33 cellular contexts compared by ENCODE assay signal in the genomic region with DNA sequence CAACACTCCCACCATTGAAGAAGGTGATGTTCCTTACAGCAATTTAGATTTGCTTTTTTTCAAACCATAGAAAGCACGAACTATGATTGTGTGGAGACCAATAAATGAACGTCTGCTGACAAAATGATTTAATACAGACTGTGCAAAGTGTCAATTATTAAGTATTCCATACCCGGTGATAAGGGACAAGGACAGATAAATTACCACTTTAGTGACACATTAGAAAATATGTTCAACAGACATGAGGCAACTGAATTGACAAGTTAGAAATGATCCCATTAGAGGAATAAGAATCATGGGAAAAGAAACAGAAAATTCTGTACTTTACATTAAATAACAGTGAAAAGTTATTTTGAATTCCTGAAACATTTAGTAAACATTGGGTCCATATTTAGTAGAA.
"Had no signal": no experiment of that assay in that cellular context is flagged by ENCODE, and none has a peak within 500 bp of the region (broad histone marks: within the 10 kb centered on the region; RNA-seq: fewer than 3 reads in every experiment).

No MANE protein-coding gene starts in this region.

- H3K9ac ChIP-seq: KMS-11 had no signal

- DNase-seq: Karpas-422, Kasumi-1, KBM-7, KG1, MG63, MM.1S, MV-4-11, NCI-H1048, NCI-H1092, NCI-H1092 treated with DMSO at 0.1 percent for 48 hours, NCI-H1105, NCI-H1105 treated with DMSO at 0.1 percent for 48 hours, NCI-H1436, NCI-H1436 treated with DMSO at 0.1 percent for 48 hours, NCI-H146, NCI-H1694, NCI-H1694 treated with DMSO at 0.1 percent for 48 hours, NCI-H187, NCI-H187 treated with DMSO at 0.1 percent for 48 hours, NCI-H2029, NCI-H2029 treated with DMSO at 0.1 percent for 48 hours, NCI-H2081, NCI-H2081 treated with DMSO at 0.1 percent for 48 hours, NCI-H2107, NCI-H2171, NCI-H2171 treated with DMSO at 0.1 percent for 48 hours, NCI-H2227 treated with DMSO at 0.1 percent for 48 hours, NCI-H226, NCI-H345, NCI-H446, NCI-H446 treated with DMSO at 0.1 percent for 48 hours, NCI-H510A had no signal

- H3K9me3 ChIP-seq: MG63 had no signal

- H3K4me3 ChIP-seq: MG63 had no signal

- H3K27ac ChIP-seq: KMS-11 had no signal

- H3K36me3 ChIP-seq: MG63 had no signal

- H3K4me2 ChIP-seq: KMS-11 had no signal

- H3K27me3 ChIP-seq: MG63 had no signal
